Comparison of ENCODE assay signal across 1 cellular context in the genomic region with DNA sequence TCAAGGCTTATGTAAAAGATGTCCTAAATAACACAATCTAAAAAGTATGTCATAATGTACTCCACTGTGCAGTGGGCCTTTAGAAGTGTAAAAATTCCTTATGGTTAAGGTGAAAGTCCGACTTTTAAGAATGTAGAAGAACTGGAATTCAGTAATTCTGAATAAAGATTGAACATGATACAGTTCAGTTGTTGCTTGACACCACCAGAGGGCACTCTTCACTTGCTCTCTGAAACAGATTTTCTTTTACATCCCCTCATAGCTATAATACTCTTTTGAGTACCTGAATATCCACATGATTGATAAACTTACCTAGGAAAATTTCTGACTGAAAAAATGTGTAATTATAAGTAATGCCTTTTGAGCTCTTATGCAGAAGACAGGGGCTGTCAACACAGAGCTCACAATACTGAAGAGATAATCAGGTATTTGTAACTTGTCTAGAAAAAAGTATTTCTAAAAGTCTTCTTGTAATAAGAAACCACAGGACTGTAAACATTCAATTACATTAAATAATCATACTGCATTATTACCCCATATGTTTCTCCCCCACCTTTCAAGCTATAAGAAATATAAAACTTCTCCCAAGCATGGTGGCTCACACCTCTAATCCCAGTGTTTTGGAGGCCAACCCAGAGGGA.
TF ChIP-seq lines count a peak whose summit lies in the region.

No MANE protein-coding gene starts in this region.

TF ChIP-seq in SK-N-SH, 30 proteins besides CTCF, POLR2A, EP300 and RAD21 (continued from another document):
- TF ChIP-seq RCOR1 (IDR thresholded peaks at IDR 0.05; ENCODE audit: low read length) (0 out of 2 replicates have a peak, but pooled peaks have one; percentile 18), CHD2 (IDR thresholded peaks at IDR 0.05; ENCODE audit: low read length, partially characterized antibody) (no peak), GABPA (IDR thresholded peaks at IDR 0.05; ENCODE audit: low read depth) (no peak)
- TF ChIP-seq, protein P1, sequence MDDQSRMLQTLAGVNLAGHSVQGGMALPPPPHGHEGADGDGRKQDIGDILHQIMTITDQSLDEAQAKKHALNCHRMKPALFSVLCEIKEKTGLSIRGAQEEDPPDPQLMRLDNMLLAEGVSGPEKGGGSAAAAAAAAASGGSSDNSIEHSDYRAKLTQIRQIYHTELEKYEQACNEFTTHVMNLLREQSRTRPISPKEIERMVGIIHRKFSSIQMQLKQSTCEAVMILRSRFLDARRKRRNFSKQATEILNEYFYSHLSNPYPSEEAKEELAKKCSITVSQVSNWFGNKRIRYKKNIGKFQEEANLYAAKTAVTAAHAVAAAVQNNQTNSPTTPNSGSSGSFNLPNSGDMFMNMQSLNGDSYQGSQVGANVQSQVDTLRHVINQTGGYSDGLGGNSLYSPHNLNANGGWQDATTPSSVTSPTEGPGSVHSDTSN (IDR thresholded peaks at IDR 0.05): no peak
